Comparison of ENCODE assay signal across 11 cellular contexts in genomic region chr11:116990061-116990473, GRCh38.
DNase-seq lines count a peak whose midpoint lies in the region; FAIRE-seq and TF ChIP-seq lines count a peak whose summit lies in the region.
"Had no signal": no experiment of that assay in that cellular context is flagged by ENCODE, and none has a peak within 500 bp of the region (broad histone marks: within the 10 kb centered on the region; RNA-seq: fewer than 3 reads in every experiment).

No MANE protein-coding gene starts in this region.

- no peak for TF ChIP-seq POLR2A in H54 (IDR thresholded peaks at IDR 0.05; ENCODE audit: low read depth, low read length)
- no peak for TF ChIP-seq POLR2A in prostate gland (IDR thresholded peaks at IDR 0.05)

- H3K4me3 ChIP-seq in cardiac muscle cell (no peak overlapping the region), skeletal muscle cell (ENCODE audit: low read depth, low read length) (no peak overlapping the region), Karpas-422 (ENCODE audit: low read length) (no peak overlapping the region), prostate gland (no peak overlapping the region)

- no peaks in the 10 kb centered on the region for H3K79me2 ChIP-seq in Karpas-422 (ENCODE audit: low read length)

- H3K9ac ChIP-seq in Karpas-422 (ENCODE audit: low read length), result no peak overlapping the region

- intact Hi-C loops in prostate gland (cut with DNase I), result no loop called here

- TF ChIP-seq CTCF in cardiac muscle cell (IDR thresholded peaks at IDR 0.05; ENCODE audit: low read depth, low read length) (no peak), prostate gland (IDR thresholded peaks at IDR 0.05) (no peak)

- no peak overlapping the region for H2AFZ ChIP-seq in Karpas-422 (ENCODE audit: low read length)

- FAIRE-seq in H54 (lab: Jason Lieb, UNC), result peak; percentile 92
- FAIRE-seq: frontal cortex had no signal

- no peaks in the 10 kb centered on the region for H3K36me3 ChIP-seq in cardiac muscle cell
- no peaks in the 10 kb centered on the region for H3K36me3 ChIP-seq in Karpas-422 (ENCODE audit: insufficient read depth, low read length)
- H3K36me3 ChIP-seq in prostate gland, result no peaks in the 10 kb centered on the region

- H3K9me3 ChIP-seq in cardiac muscle cell (ENCODE audit: low read depth) (no peaks in the 10 kb centered on the region), Karpas-422 (ENCODE audit: low read length) (no peaks in the 10 kb centered on the region), prostate gland (no peaks in the 10 kb centered on the region)

- H3K27me3 ChIP-seq in cardiac muscle cell (no peaks in the 10 kb centered on the region), Karpas-422 (ENCODE audit: low read length) (no peaks in the 10 kb centered on the region), prostate gland (replicated peaks; ENCODE audit: insufficient read depth) (no peaks in the 10 kb centered on the region)

- peak overlapping the region; percentile 56 for H3K27ac ChIP-seq in cardiac muscle cell
- H3K27ac ChIP-seq in Karpas-422 (ENCODE audit: low read length), result no peak overlapping the region
- no peak overlapping the region for H3K27ac ChIP-seq in prostate gland

- 64% methylated on average over 4 of the region's 4 CpGs for WGBS in prostate gland

- no peaks in the 10 kb centered on the region for H3K9me2 ChIP-seq in Karpas-422 (replicated peaks; ENCODE audit: insufficient read depth, low read length)

- 0 out of 2 replicates have a peak, but pooled peaks cover 6% of the 10 kb centered on the region for H4K20me1 ChIP-seq in Karpas-422 (ENCODE audit: insufficient read depth, low read depth, low read length)

- H3K4me1 ChIP-seq in cardiac muscle cell (ENCODE audit: low read depth) (peaks cover 20% of the 10 kb centered on the region), Karpas-422 (ENCODE audit: low read length) (no peaks in the 10 kb centered on the region), prostate gland (replicated peaks) (no peaks in the 10 kb centered on the region)

- DNase-seq in H54 (ENCODE audit: insufficient read length, low spot score) (no peak), amniotic stem cell (lab: John Stamatoyannopoulos, UW) (peak; percentile 11), cardiac muscle cell (ENCODE audit: low read depth in 1 of 2, low spot score in 1 of 2) (peak in 1 of 2 donors; percentile 87), skeletal muscle cell (ENCODE audit: low read depth) (peak; percentile 77), NCI-H2196 (lab: John Stamatoyannopoulos, UW; ENCODE audit: unreplicated experiment) (no peak), SKM-1 treated with dmso at 0.1 percent for 144 hours (lab: John Stamatoyannopoulos, UW; ENCODE audit: unreplicated experiment) (no peak), Karpas-422 (no peak), prostate gland (ENCODE audit: low spot score) (no peak)
- DNase-seq: activated CD4-positive, alpha-beta T cell treated with anti-CD3 and anti-CD28 coated beads, Interleukin-2, amount 50 U/mL, for 48 hours; NCI-H2227 treated with DMSO at 0.1 percent for 48 hours had no signal

- H3K4me2 ChIP-seq in Karpas-422 (ENCODE audit: low read depth, low read length, poor library complexity, severe bottlenecking), result no peak overlapping the region

Comparison
In these comparisons a context has a peak if more than half of its experiments do, and no peak if none do; other contexts are left out.
1. DNase-seq: peak in amniotic stem cell (single experiment) and skeletal muscle cell (single experiment); none in H54 (single experiment), NCI-H2196 (single experiment), SKM-1 treated with dmso at 0.1 percent for 144 hours (single experiment), Karpas-422 (single experiment) and prostate gland (single experiment).